In the genomic region with DNA sequence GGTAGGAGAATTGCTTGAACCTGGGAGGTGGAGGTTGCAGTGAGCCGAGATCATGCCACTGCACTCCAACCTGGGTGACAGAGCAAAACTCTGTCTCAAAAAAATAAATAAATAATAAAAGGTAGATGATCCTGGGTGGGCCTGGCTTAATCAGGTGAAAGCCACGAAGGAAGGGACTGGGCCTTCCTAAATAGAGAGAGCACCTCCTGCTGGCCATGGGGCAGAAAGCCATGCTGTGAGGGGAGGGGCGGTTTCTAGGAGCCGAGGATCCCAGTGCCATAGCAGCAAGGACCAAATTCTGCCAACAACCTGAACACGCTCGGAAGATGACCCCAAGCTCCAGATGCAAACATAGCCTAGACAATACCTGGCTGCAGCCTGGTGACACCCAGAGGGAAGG, we compare ENCODE assay signal across 9 cellular contexts. TPM values are rescaled to one million over a fixed set of nuclear protein-coding genes. Genes with fewer than 3 reads are reported as not detected.
DNase-seq lines count a peak whose midpoint lies in the region; ATAC-seq, FAIRE-seq and TF ChIP-seq lines count a peak whose summit lies in the region.
"Had no signal": no experiment of that assay in that cellular context is flagged by ENCODE, and none has a peak within 500 bp of the region (broad histone marks: within the 10 kb centered on the region; RNA-seq: fewer than 3 reads in every experiment).

No MANE protein-coding gene starts in this region.

- H3K27me3 ChIP-seq in Loucy (ENCODE audit: insufficient read depth, low read length, poor library complexity, severe bottlenecking) (no peaks in the 10 kb centered on the region), pancreas (no peaks in the 10 kb centered on the region)
- H3K27me3 ChIP-seq: heart left ventricle had no signal

- DNase-seq in GM12864 (ENCODE audit: low read depth) (no peak), cardiac fibroblast (ENCODE audit: low read depth in 2 of 2) (peak in 1 of 2 donors; percentile 56), pancreas (peak in 2 of 6 donors; percentile 56 to 64), NCI-H1417 (lab: John Stamatoyannopoulos, UW) (no peak), DMS153 (lab: John Stamatoyannopoulos, UW) (no peak)
- DNase-seq: heart left ventricle, Right ventricle myocardium superior had no signal

- H3K27ac ChIP-seq in pancreas, result no peak overlapping the region
- H3K27ac ChIP-seq: heart left ventricle had no signal

- no peak overlapping the region for H3K4me3 ChIP-seq in GM12864 (ENCODE audit: low read depth, low read length)
- H3K4me3 ChIP-seq in Loucy (ENCODE audit: low read length, poor library complexity, severe bottlenecking), result no peak overlapping the region
- no peak overlapping the region for H3K4me3 ChIP-seq in cardiac fibroblast (replicated peaks in 1 of 2; ENCODE audit: low read depth in 2 of 2, low read length in 2 of 2)
- H3K4me3 ChIP-seq in pancreas, result no peak overlapping the region
- H3K4me3 ChIP-seq: heart left ventricle had no signal

- no peak overlapping the region for H3K4me2 ChIP-seq in Loucy (ENCODE audit: low read depth, low read length, poor library complexity, severe bottlenecking)

- H3K36me3 ChIP-seq in Loucy (ENCODE audit: insufficient read depth, low read length) (no peaks in the 10 kb centered on the region), pancreas (peaks cover 2 to 36% (median 19%) of the 10 kb centered on the region in 3 donors)

- WGBS in pancreas, 2 donors, result 76 to 84% methylated on average over 6 of the region's 6 CpGs

- intact Hi-C loops in pancreas (cut with DNase I), result no loop called here

- H3K4me1 ChIP-seq in Loucy (ENCODE audit: insufficient read depth, low read length, poor library complexity, severe bottlenecking) (peaks cover 40% of the 10 kb centered on the region), pancreas (no peaks in the 10 kb centered on the region)

- no peak overlapping the region for H2AFZ ChIP-seq in Loucy (ENCODE audit: low read length)

- no peak overlapping the region for H3K9ac ChIP-seq in Loucy (ENCODE audit: low read depth, low read length, poor library complexity, severe bottlenecking)

- no peak for FAIRE-seq in pancreas (lab: Jason Lieb, UNC)

- ATAC-seq in pancreas (peak; percentile 36 to 69 (median 53)), HG03342 (IDR thresholded peaks at IDR 0.05; ENCODE audit: unreplicated experiment) (no peak)

- H3F3A ChIP-seq in Loucy (ENCODE audit: low read depth), result peaks cover 5% of the 10 kb centered on the region; the same call in 1 of the 2 replicates

- TF ChIP-seq CTCF in GM12864 (IDR thresholded peaks at IDR 0.05; ENCODE audit: low read depth, low read length, missing control alignments), result peak; percentile 49
- TF ChIP-seq CTCF in Loucy (conservative IDR thresholded peaks at IDR 0.05; ENCODE audit: low read length), result peak; percentile 53
- TF ChIP-seq CTCF in cardiac fibroblast (IDR thresholded peaks at IDR 0.05; ENCODE audit: low read depth, low read length), result peak; percentile 64
- TF ChIP-seq CTCF in pancreas (IDR thresholded peaks at IDR 0.05), result peak in 1 of 4 donors; percentile 14

- no peaks in the 10 kb centered on the region for H4K20me1 ChIP-seq in Loucy (ENCODE audit: insufficient read depth, low read length, poor library complexity, severe bottlenecking)

- H3K9me3 ChIP-seq in Loucy (ENCODE audit: insufficient read depth, low read depth, low read length) (no peaks in the 10 kb centered on the region), pancreas (no peaks in the 10 kb centered on the region)
- H3K9me3 ChIP-seq: heart left ventricle had no signal

- H3K79me2 ChIP-seq in Loucy (ENCODE audit: insufficient read depth, low read length), result 0 out of 2 replicates have a peak, but pooled peaks cover 3% of the 10 kb centered on the region

- no peaks in the 10 kb centered on the region for H3K9me2 ChIP-seq in Loucy (replicated peaks; ENCODE audit: low read depth, low read length)

RNA-seq across cellular contexts. Expression of a gene that starts 24.5 kb away (rescaled TPM):
- total RNA-seq in pancreas, result 10 to 100 TPM; 34.1 to 46.3 (median 35.0) TPM
- 10 to 100 TPM; 81.1 to 88.8 TPM for polyA plus RNA-seq in pancreas

RNA-seq across cellular contexts. Expression of a gene that starts 45.3 kb away (rescaled TPM):
- 100 to 1,000 TPM in 1 of 6 donors, 10 to 100 TPM in 5; 26.3 to 129 (median 47.9) TPM for total RNA-seq in pancreas
- 10 to 100 TPM; 40.1 to 59.1 TPM for polyA plus RNA-seq in pancreas

RNA-seq across cellular contexts. Expression of a gene that starts 58.7 kb away (rescaled TPM):
- 10 to 100 TPM in 4 of 6 donors, 1 to 10 TPM in 2; 4.3 to 84.4 (median 16.5) TPM for total RNA-seq in pancreas
- polyA plus RNA-seq in pancreas, result 10 to 100 TPM; 23.6 to 66.5 TPM
